15 cellular contexts compared by ENCODE assay signal in genomic region chr4:7915875-7916242, GRCh38.
"Had no signal": no experiment of that assay in that cellular context is flagged by ENCODE, and none has a peak within 500 bp of the region (broad histone marks: within the 10 kb centered on the region; RNA-seq: fewer than 3 reads in every experiment).

No MANE protein-coding gene starts in this region.

- ATAC-seq: activated CD4-positive, alpha-beta T cell treated with anti-CD3 and anti-CD28 coated beads for 36 hours; gastrocnemius medialis; heart left ventricle had no signal

- H3K27ac ChIP-seq: adrenal gland, breast epithelium, gastrocnemius medialis, heart left ventricle, right atrium auricular region, stomach, testis, upper lobe of left lung had no signal

- H3K27me3 ChIP-seq: adrenal gland, breast epithelium, gastrocnemius medialis, heart left ventricle, right atrium auricular region, stomach, testis, upper lobe of left lung had no signal

- H3K9me3 ChIP-seq: adrenal gland, breast epithelium, gastrocnemius medialis, heart left ventricle, right atrium auricular region, stomach, testis, upper lobe of left lung had no signal

- H3K4me3 ChIP-seq: adrenal gland, breast epithelium, gastrocnemius medialis, heart left ventricle, right atrium auricular region, stomach, testis, upper lobe of left lung had no signal

- DNase-seq: activated CD4-positive, alpha-beta memory T cell treated with anti-CD3 and anti-CD28 coated beads, Interleukin-2, amount 10 ng/mL, durations not matched to agents 7 days and 5 days; activated CD4-positive, alpha-beta T cell treated with anti-CD3 and anti-CD28 coated beads for 36 hours; activated naive CD4-positive, alpha-beta T cell treated with anti-CD3 and anti-CD28 coated beads, Interleukin-2, amount 10 ng/mL, durations not matched to agents 7 days and 5 days; activated T-cell treated with anti-CD3 and anti-CD28 coated beads, Interleukin-2, amount 50 U/mL, for 24 hours; adrenal gland; effector CD4-positive, alpha-beta T cell; gastrocnemius medialis; heart left ventricle; immature natural killer cell; naive B cell; stomach; testis; upper lobe of left lung had no signal

- H3K4me1 ChIP-seq: adrenal gland, gastrocnemius medialis, testis had no signal

- H3K36me3 ChIP-seq: adrenal gland, breast epithelium, gastrocnemius medialis, heart left ventricle, right atrium auricular region, stomach, upper lobe of left lung had no signal
